In genomic region chr11:465896-466538, GRCh38 we compare ENCODE assay signal across 1 cellular context.
TF ChIP-seq lines count a peak whose summit lies in the region.

No MANE protein-coding gene starts in this region.

TF ChIP-seq in H1, 55 proteins besides CTCF, POLR2A, EP300 and RAD21:
- TF ChIP-seq SP1 (IDR thresholded peaks at IDR 0.05; ENCODE audit: low read depth, low read length) (0 out of 2 replicates have a peak, but pooled peaks have one; percentile 14), EZH2 (IDR thresholded peaks at IDR 0.05; ENCODE audit: low read depth, low read length, severe bottlenecking) (no peak)
TF ChIP-seq in H1: peak in this region for 1.
